In genomic region chr12:62458626-62459025, GRCh38 we compare ENCODE assay signal across 27 cellular contexts.
"Had no signal": no experiment of that assay in that cellular context is flagged by ENCODE, and none has a peak within 500 bp of the region (broad histone marks: within the 10 kb centered on the region; RNA-seq: fewer than 3 reads in every experiment).

No MANE protein-coding gene starts in this region.

- H2AFZ ChIP-seq: neural progenitor cell, parathyroid adenoma had no signal

- DNase-seq: occipital lobe; ovary; posterior cingulate gyrus; psoas muscle; right cardiac atrium; right lobe of liver; sigmoid colon; small intestine; stimulated activated CD4-positive, alpha-beta T cell treated with anti-CD3 and anti-CD28 coated beads, Interleukin-15, amount 100 ng/mL, for 24 hours; stimulated activated CD4-positive, alpha-beta T cell treated with anti-CD3 and anti-CD28 coated beads, Interleukin-2, amount 100 ng/mL, for 24 hours; stimulated activated CD4-positive, alpha-beta T cell treated with anti-CD3 and anti-CD28 coated beads, Interleukin-2, amount 100 ng/mL, for 48 hours; stimulated activated CD4-positive, alpha-beta T cell treated with anti-CD3 and anti-CD28 coated beads, Interleukin-4, amount 100 ng/mL, for 24 hours; stimulated activated naive B cell treated with anti-CD40 and anti-IgM and Interleukin-4, amounts not matched to agents 10 μg/mL and 1 μg/mL and 100 μg/mL, for 72 hours; stimulated activated naive CD4-positive, alpha-beta T cell treated with Interleukin-2 at 50 U/mL for 16 hours; stomach; thyroid gland; upper lobe of left lung had no signal

- H3K4me1 Mint-ChIP-seq: nephron; neural progenitor cell; stimulated activated effector memory CD8-positive, alpha-beta T cell treated with anti-CD3 and anti-CD28 coated beads, Interleukin-12 subunit alpha, Interleukin-12 subunit beta, amount 100 ng/mL, for 72 hours; stimulated activated naive B cell treated with anti-CD40 and anti-IgM and Interleukin-4, amounts not matched to agents 10 μg/mL and 1 μg/mL and 100 μg/mL, for 72 hours had no signal

- H3K36me3 ChIP-seq: neural progenitor cell, ovary, right lobe of liver, sigmoid colon, stomach, thoracic aorta, thyroid gland, tibial nerve, upper lobe of left lung, vagina had no signal

- H3K4me3 ChIP-seq: neural progenitor cell, ovary, psoas muscle, right lobe of liver, sigmoid colon, stomach, thoracic aorta, thyroid gland, tibial nerve, upper lobe of left lung, vagina had no signal

- FAIRE-seq: small intestine, urothelium cell line had no signal

- H3K36me3 Mint-ChIP-seq: neural progenitor cell; stimulated activated effector memory CD8-positive, alpha-beta T cell treated with anti-CD3 and anti-CD28 coated beads, Interleukin-12 subunit alpha, Interleukin-12 subunit beta, amount 100 ng/mL, for 72 hours had no signal

- H3K4me2 ChIP-seq: neural progenitor cell had no signal

- H3K79me2 ChIP-seq: parathyroid adenoma had no signal

- H3K4me3 Mint-ChIP-seq: nephron; neural progenitor cell; stimulated activated effector memory CD8-positive, alpha-beta T cell treated with anti-CD3 and anti-CD28 coated beads, Interleukin-12 subunit alpha, Interleukin-12 subunit beta, amount 100 ng/mL, for 72 hours; stimulated activated naive B cell treated with anti-CD40 and anti-IgM and Interleukin-4, amounts not matched to agents 10 μg/mL and 1 μg/mL and 100 μg/mL, for 72 hours; stimulated activated naive CD8-positive, alpha-beta T cell treated with anti-CD3 and anti-CD28 coated beads, Interleukin-15, Interleukin-2, amounts not matched to agents 100 ng/mL and 50 ng/mL, for 24 hours had no signal

- H3K27me3 Mint-ChIP-seq: progenitor cell of endocrine pancreas had no signal

- H3K27ac Mint-ChIP-seq: nephron; neural progenitor cell; progenitor cell of endocrine pancreas; stimulated activated effector memory CD8-positive, alpha-beta T cell treated with anti-CD3 and anti-CD28 coated beads, Interleukin-12 subunit alpha, Interleukin-12 subunit beta, amount 100 ng/mL, for 72 hours; stimulated activated naive B cell treated with anti-CD40 and anti-IgM and Interleukin-4, amounts not matched to agents 10 μg/mL and 1 μg/mL and 100 μg/mL, for 72 hours; stimulated activated naive CD8-positive, alpha-beta T cell treated with anti-CD3 and anti-CD28 coated beads, Interleukin-15, Interleukin-2, amounts not matched to agents 100 ng/mL and 50 ng/mL, for 24 hours had no signal

- H3K9ac ChIP-seq: neural progenitor cell, parathyroid adenoma had no signal

- ATAC-seq: psoas muscle; right cardiac atrium; right lobe of liver; stimulated activated effector memory CD8-positive, alpha-beta T cell treated with anti-CD3 and anti-CD28 coated beads, Interleukin-12 subunit alpha, Interleukin-12 subunit beta, amount 100 ng/mL, for 72 hours; stimulated activated naive B cell treated with anti-CD40 and anti-IgM and Interleukin-4, amounts not matched to agents 10 μg/mL and 1 μg/mL and 100 μg/mL, for 72 hours had no signal

- H3K27ac ChIP-seq: neural progenitor cell, ovary, parathyroid adenoma, psoas muscle, right lobe of liver, sigmoid colon, stomach, thoracic aorta, thyroid gland, tibial nerve, upper lobe of left lung, vagina had no signal

- H3K27me3 ChIP-seq: neural progenitor cell, ovary, right lobe of liver, sigmoid colon, stomach, thyroid gland, tibial nerve, upper lobe of left lung, vagina had no signal

- H3K9me3 ChIP-seq: ovary, psoas muscle, right lobe of liver, thoracic aorta, thyroid gland, vagina had no signal

- H3K4me1 ChIP-seq: neural progenitor cell, parathyroid adenoma, psoas muscle, right lobe of liver, sigmoid colon, stomach, thyroid gland, tibial nerve, upper lobe of left lung, vagina had no signal
